8 cellular contexts compared by ENCODE assay signal in genomic region chrX:134026732-134027311, GRCh38. TPM values are rescaled to one million over a fixed set of nuclear protein-coding genes. Genes with fewer than 3 reads are reported as not detected.
A peak's percentile ranks its signal among the peaks of the same experiment; 100 is the strongest.
DNase-seq lines count a peak whose midpoint lies in the region; ATAC-seq, FAIRE-seq and TF ChIP-seq lines count a peak whose summit lies in the region.

No MANE protein-coding gene starts in this region.

- H3K4me3 ChIP-seq in HAP-1 (no peak overlapping the region), WERI-Rb-1 (ENCODE audit: low read depth, low read length) (no peak overlapping the region), endothelial cell of umbilical vein (replicated peaks in 1 of 3; ENCODE audit: insufficient read depth in 1 of 3, low read depth in 1 of 3, low read length in 3 of 3) (no peak overlapping the region), aorta (ENCODE audit: low read length in 2 of 2) (no peak overlapping the region)

- no TSS peak for BruUV-seq in endothelial cell of umbilical vein (replicated peaks; lab: Mats Ljungman, UMichigan)

- H3K27ac ChIP-seq in WERI-Rb-1 (no peak overlapping the region), endothelial cell of umbilical vein (ENCODE audit: insufficient read depth, low read depth, low read length) (no peak overlapping the region), aorta (ENCODE audit: low read depth in 1 of 2, low read length in 2 of 2) (no peak overlapping the region)

- 8 to 17% methylated on average over 10 of the region's 10 CpGs for WGBS in aorta, 2 donors

- ATAC-seq in aorta (ENCODE audit: low FRiP score) (peak; percentile 66), GM21529 (IDR thresholded peaks at IDR 0.05; ENCODE audit: unreplicated experiment) (no peak)

- no peak for TF ChIP-seq POLR2A in endothelial cell of umbilical vein (IDR thresholded peaks at IDR 0.05; ENCODE audit: low read depth, low read length)

- POLR2A ChIA-PET in endothelial cell of umbilical vein (lab: Charles Lee): no interaction called here

- H3K79me2 ChIP-seq in endothelial cell of umbilical vein (ENCODE audit: control insufficient read depth, insufficient read depth, low read length): no peaks in the 10 kb centered on the region

- peak; percentile 42 for TF ChIP-seq CTCF in WERI-Rb-1 (IDR thresholded peaks at IDR 0.05; ENCODE audit: low read depth, low read length)
- peak in 1 of 2 donors; percentile 9 for TF ChIP-seq CTCF in endothelial cell of umbilical vein (IDR thresholded peaks at IDR 0.05; ENCODE audit: extremely low read depth in 1 of 2, insufficient read depth in 1 of 2, low read depth in 1 of 2, low read length in 2 of 2)

- peak; percentile 43 for DNase-seq in D341Med (ENCODE audit: low spot score)
- DNase-seq in HAP-1 (ENCODE audit: low spot score in 2 of 2): peak; percentile 89 to 92
- DNase-seq in WERI-Rb-1: peak; percentile 15
- peak; percentile 11 for DNase-seq in endothelial cell of umbilical vein (ENCODE audit: low read depth, low spot score)
- DNase-seq in midbrain (lab: John Stamatoyannopoulos, UW): peak; percentile 13
- peak in 1 of 2 donors; percentile 43 for DNase-seq in aorta
- no peak for DNase-seq in AML-193 (lab: John Stamatoyannopoulos, UW)

- no peak overlapping the region for H2AFZ ChIP-seq in endothelial cell of umbilical vein (ENCODE audit: low read depth, low read length)

- H3K9ac ChIP-seq in endothelial cell of umbilical vein (replicated peaks; ENCODE audit: extremely low read depth, insufficient read depth, low read length): no peak overlapping the region

- dilution Hi-C loops in endothelial cell of umbilical vein (cut with MboI; ENCODE audit: extremely low pct_ligation_motif_present, low sequenced_read_pairs): no loop called here

- H3K36me3 ChIP-seq in HAP-1 (replicated peaks) (no peaks in the 10 kb centered on the region), WERI-Rb-1 (no peaks in the 10 kb centered on the region), endothelial cell of umbilical vein (ENCODE audit: control insufficient read depth in 2 of 2, extremely low read depth in 1 of 2, insufficient read depth in 2 of 2, low read length in 2 of 2) (no peaks in the 10 kb centered on the region), aorta (ENCODE audit: control insufficient read depth in 1 of 2, insufficient read depth in 2 of 2, low read length in 1 of 2) (no peaks in the 10 kb centered on the region)

- in situ Hi-C loops in HAP-1 (cut with MboI; ENCODE audit: low sequenced_read_pairs): loop anchor here (5.0 to 10.0 kb wide), 2 partner anchors 112 to 240 kb away; no protein-coding TSS in a partner anchor

- no peak for FAIRE-seq in endothelial cell of umbilical vein (lab: Jason Lieb, UNC)

- H3K4me1 ChIP-seq in HAP-1 (peaks cover 28% of the 10 kb centered on the region), endothelial cell of umbilical vein (ENCODE audit: control insufficient read depth, extremely low read depth, insufficient read depth, low read length) (no peaks in the 10 kb centered on the region), aorta (ENCODE audit: control insufficient read depth in 1 of 2, insufficient read depth in 2 of 2, low read length in 2 of 2) (peaks cover 0 to 2% of the 10 kb centered on the region in 2 donors)

- no peaks in the 10 kb centered on the region for H4K20me1 ChIP-seq in endothelial cell of umbilical vein (replicated peaks; ENCODE audit: control insufficient read depth, extremely low read depth, insufficient read depth, low read length)

- intact Hi-C loops in endothelial cell of umbilical vein (cut with micrococcal nuclease): loop anchor here (1.0 kb wide), 1 partner anchor 117 kb away; no protein-coding TSS in a partner anchor
- intact Hi-C loops in aorta (cut with DNase I): loop anchor here (5.0 to 10.0 kb wide), 2 partner anchors 232 to 235 kb away; no protein-coding TSS in a partner anchor

- no peaks in the 10 kb centered on the region for H3K9me3 ChIP-seq in HAP-1
- no peaks in the 10 kb centered on the region for H3K9me3 ChIP-seq in WERI-Rb-1 (ENCODE audit: severe bottlenecking)
- no peaks in the 10 kb centered on the region for H3K9me3 ChIP-seq in endothelial cell of umbilical vein (replicated peaks; ENCODE audit: control insufficient read depth, insufficient read depth, low read length)
- H3K9me3 ChIP-seq in aorta (ENCODE audit: control insufficient read depth, low read length): no peaks in the 10 kb centered on the region

- CTCF ChIA-PET in endothelial cell of umbilical vein (lab: Charles Lee): interaction anchor here (1.0 to 1.6 kb wide), 8 partner anchors 15 to 1391 kb away, joined by 3 to 13 read pairs (median 4); no protein-coding TSS in a partner anchor

- H3K4me2 ChIP-seq in endothelial cell of umbilical vein (ENCODE audit: insufficient read depth, low read length): no peak overlapping the region

- no peaks in the 10 kb centered on the region for H3K9me1 ChIP-seq in endothelial cell of umbilical vein (replicated peaks; ENCODE audit: control insufficient read depth, extremely low read depth, insufficient read depth, low read length)

- no peaks in the 10 kb centered on the region for H3K27me3 ChIP-seq in HAP-1 (ENCODE audit: low read depth)
- peaks cover 28% of the 10 kb centered on the region for H3K27me3 ChIP-seq in WERI-Rb-1 (ENCODE audit: insufficient read depth, low read depth, severe bottlenecking)
- H3K27me3 ChIP-seq in endothelial cell of umbilical vein (ENCODE audit: control insufficient read depth in 2 of 2, insufficient read depth in 2 of 2, low read length in 2 of 2): no peaks in the 10 kb centered on the region
- H3K27me3 ChIP-seq in aorta (ENCODE audit: control insufficient read depth in 1 of 2, insufficient read depth in 2 of 2, low read length in 1 of 2): no peaks in the 10 kb centered on the region

TF ChIP-seq in endothelial cell of umbilical vein, 7 proteins besides CTCF, POLR2A, EP300 and RAD21:
- no peak for TF ChIP-seq GATA2 (IDR thresholded peaks at IDR 0.05; ENCODE audit: insufficient read depth, insufficient read length, low read depth, low read length)
- no peak for TF ChIP-seq MYC (IDR thresholded peaks at IDR 0.05; ENCODE audit: low read depth, low read length)
- TF ChIP-seq, protein P1, sequence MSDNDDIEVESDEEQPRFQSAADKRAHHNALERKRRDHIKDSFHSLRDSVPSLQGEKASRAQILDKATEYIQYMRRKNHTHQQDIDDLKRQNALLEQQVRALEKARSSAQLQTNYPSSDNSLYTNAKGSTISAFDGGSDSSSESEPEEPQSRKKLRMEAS (IDR thresholded peaks at IDR 0.05; ENCODE audit: insufficient read depth, insufficient read length): no peak
- TF ChIP-seq JUN (IDR thresholded peaks at IDR 0.05; ENCODE audit: borderline replicate concordance, insufficient read depth, insufficient read length, low read depth): no peak
- no peak for TF ChIP-seq POLR2AphosphoS5 (IDR thresholded peaks at IDR 0.05; ENCODE audit: insufficient read depth, low read depth, low read length)
- TF ChIP-seq FOS (IDR thresholded peaks at IDR 0.05; ENCODE audit: borderline replicate concordance, insufficient read depth, low read length): no peak
- no peak for TF ChIP-seq EZH2 (IDR thresholded peaks at IDR 0.05; ENCODE audit: borderline replicate concordance, low read depth, low read length, severe bottlenecking)

RNA-seq across cellular contexts. Expression of gene GPC3, which starts 41.4 kb away (rescaled TPM):
- not detected in 2 replicates for total RNA-seq in endothelial cell of umbilical vein
- polyA plus RNA-seq in endothelial cell of umbilical vein: not detected in 2 replicates
- polyA plus RNA-seq in endothelial cell of umbilical vein (2011; cell fraction: cytosol; rRNA removed): not detected in 2 replicates
- polyA plus RNA-seq in endothelial cell of umbilical vein (2011; cell fraction: nucleus; rRNA removed): 0.18 TPM in 1 of 2 replicates, not detected in the other
- polyA plus RNA-seq in endothelial cell of umbilical vein (2012): 0.10 TPM in 1 of 2 replicates, not detected in the other
- polyA minus RNA-seq in endothelial cell of umbilical vein: 0.17 TPM in 1 of 2 replicates, not detected in the other
- not detected for polyA minus RNA-seq in endothelial cell of umbilical vein (2011; cell fraction: cytosol; rRNA and poly(A)+ RNA removed)
- polyA minus RNA-seq in endothelial cell of umbilical vein (2011; cell fraction: nucleus; rRNA and poly(A)+ RNA removed): not detected in 2 replicates
- total RNA-seq in aorta: 10 to 100 TPM in 1 of 2 donors, 1 to 10 TPM in 1; 7.0 to 13.2 TPM
- polyA plus RNA-seq in aorta: 1 to 10 TPM; 1.1 to 3.0 TPM

Comparison
In these comparisons a context has a peak if more than half of its experiments do, and no peak if none do; other contexts are left out.
1. DNase-seq: peak in D341Med (single experiment), HAP-1 (2 of 2), WERI-Rb-1 (single experiment), endothelial cell of umbilical vein (single experiment) and midbrain (single experiment); none in AML-193 (0 of 2).